1 cellular context compared by ENCODE assay signal in the genomic region with DNA sequence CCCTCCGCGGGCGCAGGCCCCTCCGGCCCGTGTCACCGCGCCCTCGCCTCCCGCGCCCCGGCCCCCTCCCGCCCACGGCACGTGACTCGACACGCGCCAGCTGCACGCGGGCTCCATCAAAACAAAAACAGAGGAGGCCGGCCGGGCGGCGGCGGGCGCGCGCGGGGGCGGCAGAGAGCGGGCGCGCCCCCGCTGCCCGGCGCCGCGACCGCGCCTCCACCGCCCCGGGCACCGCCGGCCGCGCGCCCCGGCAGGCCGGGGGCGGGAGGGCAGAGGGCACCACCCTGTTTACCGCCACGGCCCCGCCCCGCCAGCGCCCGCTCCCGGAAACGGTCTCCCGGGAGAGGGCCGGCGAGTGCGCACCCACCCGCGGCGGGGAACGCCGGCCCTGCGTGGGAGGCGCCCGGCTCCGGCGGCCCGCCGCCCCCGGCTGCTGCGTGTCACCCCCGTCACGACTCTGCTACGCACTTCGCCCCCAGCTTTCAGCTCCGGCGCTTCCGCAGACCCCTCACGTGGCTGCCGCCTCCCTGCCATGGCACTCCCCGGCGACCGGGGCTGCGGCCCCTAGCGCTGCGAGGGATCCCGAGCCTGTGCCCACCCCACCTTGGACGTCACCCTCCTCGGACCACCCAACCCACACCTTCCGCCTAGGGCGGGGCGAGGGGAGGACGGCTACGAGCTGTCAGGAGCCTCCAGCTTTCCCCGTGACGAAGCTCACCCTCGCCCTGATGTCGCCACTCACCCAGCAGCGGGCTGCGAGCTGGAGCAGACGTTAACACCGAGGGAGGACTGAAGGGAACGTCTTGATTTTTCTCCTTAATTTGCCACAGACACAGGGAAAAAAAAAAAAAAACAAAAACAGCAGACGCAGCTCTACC.
TF ChIP-seq lines count a peak whose summit lies in the region.

No MANE protein-coding gene starts in this region.

TF ChIP-seq in K562, 482 proteins besides CTCF, POLR2A, EP300 and RAD21 (continued from another document and continues in another):
- TF ChIP-seq, protein P1, sequence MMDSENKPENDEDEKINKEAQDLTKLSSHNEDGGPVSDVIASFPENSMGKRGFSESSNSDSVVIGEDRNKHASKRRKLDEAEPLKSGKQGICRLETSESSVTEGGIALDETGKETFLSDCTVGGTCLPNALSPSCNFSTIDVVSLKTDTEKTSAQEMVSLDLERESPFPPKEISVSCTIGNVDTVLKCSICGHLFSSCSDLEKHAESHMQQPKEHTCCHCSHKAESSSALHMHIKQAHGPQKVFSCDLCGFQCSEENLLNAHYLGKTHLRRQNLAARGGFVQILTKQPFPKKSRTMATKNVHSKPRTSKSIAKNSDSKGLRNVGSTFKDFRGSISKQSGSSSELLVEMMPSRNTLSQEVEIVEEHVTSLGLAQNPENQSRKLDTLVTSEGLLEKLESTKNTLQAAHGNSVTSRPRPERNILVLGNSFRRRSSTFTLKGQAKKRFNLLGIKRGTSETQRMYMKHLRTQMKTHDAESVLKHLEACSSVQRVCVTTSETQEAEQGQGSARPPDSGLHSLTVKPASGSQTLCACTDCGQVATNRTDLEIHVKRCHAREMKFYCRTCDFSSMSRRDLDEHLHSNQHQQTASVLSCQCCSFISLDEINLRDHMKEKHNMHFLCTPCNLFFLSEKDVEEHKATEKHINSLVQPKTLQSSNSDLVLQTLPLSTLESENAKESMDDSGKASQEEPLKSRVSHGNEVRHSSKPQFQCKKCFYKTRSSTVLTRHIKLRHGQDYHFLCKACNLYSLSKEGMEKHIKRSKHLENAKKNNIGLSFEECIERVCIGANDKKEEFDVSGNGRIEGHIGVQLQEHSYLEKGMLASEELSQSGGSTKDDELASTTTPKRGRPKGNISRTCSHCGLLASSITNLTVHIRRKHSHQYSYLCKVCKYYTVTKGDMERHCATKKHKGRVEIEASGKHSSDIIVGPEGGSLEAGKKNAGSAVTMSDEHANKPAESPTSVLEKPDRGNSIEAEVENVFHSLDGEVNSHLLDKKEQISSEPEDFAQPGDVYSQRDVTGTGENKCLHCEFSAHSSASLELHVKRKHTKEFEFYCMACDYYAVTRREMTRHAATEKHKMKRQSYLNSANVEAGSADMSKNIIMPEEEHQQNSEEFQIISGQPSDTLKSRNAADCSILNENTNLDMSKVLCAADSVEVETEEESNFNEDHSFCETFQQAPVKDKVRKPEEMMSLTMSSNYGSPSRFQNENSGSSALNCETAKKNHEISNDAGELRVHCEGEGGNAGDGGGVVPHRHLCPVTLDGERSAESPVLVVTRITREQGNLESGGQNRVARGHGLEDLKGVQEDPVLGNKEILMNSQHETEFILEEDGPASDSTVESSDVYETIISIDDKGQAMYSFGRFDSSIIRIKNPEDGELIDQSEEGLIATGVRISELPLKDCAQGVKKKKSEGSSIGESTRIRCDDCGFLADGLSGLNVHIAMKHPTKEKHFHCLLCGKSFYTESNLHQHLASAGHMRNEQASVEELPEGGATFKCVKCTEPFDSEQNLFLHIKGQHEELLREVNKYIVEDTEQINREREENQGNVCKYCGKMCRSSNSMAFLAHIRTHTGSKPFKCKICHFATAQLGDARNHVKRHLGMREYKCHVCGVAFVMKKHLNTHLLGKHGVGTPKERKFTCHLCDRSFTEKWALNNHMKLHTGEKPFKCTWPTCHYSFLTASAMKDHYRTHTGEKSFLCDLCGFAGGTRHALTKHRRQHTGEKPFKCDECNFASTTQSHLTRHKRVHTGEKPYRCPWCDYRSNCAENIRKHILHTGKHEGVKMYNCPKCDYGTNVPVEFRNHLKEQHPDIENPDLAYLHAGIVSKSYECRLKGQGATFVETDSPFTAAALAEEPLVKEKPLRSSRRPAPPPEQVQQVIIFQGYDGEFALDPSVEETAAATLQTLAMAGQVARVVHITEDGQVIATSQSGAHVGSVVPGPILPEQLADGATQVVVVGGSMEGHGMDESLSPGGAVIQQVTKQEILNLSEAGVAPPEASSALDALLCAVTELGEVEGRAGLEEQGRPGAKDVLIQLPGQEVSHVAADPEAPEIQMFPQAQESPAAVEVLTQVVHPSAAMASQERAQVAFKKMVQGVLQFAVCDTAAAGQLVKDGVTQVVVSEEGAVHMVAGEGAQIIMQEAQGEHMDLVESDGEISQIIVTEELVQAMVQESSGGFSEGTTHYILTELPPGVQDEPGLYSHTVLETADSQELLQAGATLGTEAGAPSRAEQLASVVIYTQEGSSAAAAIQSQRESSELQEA (IDR thresholded peaks at IDR 0.05; ENCODE audit: low read depth) = no peak
- TF ChIP-seq ZBTB17 (CRISPR knock-in tag; IDR thresholded peaks at IDR 0.05) (peak; percentile 80), BRD9 (IDR thresholded peaks at IDR 0.05; ENCODE audit: low read depth, partially characterized antibody) (peak; percentile 73), ZNF124 (CRISPR knock-in tag; IDR thresholded peaks at IDR 0.05) (0 out of 2 replicates have a peak, but pooled peaks have one; percentile 50), SUPT5H (IDR thresholded peaks at IDR 0.05) (peak; percentile 63), ZNF165 (CRISPR knock-in tag; IDR thresholded peaks at IDR 0.05; ENCODE audit: borderline replicate concordance) (0 out of 2 replicates have a peak, but pooled peaks have one; percentile 32), PRPF4 (IDR thresholded peaks at IDR 0.05; ENCODE audit: insufficient read depth, low read depth, low read length, poor library complexity, severe bottlenecking) (no peak), ZFPM2 (CRISPR knock-in tag; IDR thresholded peaks at IDR 0.05) (peak; percentile 82; the same call in 1 of the 2 replicates), SREBF2 (CRISPR knock-in tag; IDR thresholded peaks at IDR 0.05) (no peak), CTBP1 (IDR thresholded peaks at IDR 0.05; ENCODE audit: borderline replicate concordance) (peak; percentile 60), NRF1 (conservative IDR thresholded peaks at IDR 0.05 in 1 of 2, IDR thresholded peaks at IDR 0.05 in 1 of 2) (peak; percentile 45 to 58; a peak in 2 of 4 replicates), RAD51 (IDR thresholded peaks at IDR 0.05; ENCODE audit: borderline replicate concordance, low read depth) (no peak), BHLHE40 (IDR thresholded peaks at IDR 0.05; ENCODE audit: low read length) (peak; percentile 91), EZH2 (IDR thresholded peaks at IDR 0.05; ENCODE audit: borderline replicate concordance, low read depth, low read length) (no peak), SMAD4 (CRISPR knock-in tag; conservative IDR thresholded peaks at IDR 0.05) (peak; percentile 84; the same call in 1 of the 2 replicates)
- TF ChIP-seq, protein P2, sequence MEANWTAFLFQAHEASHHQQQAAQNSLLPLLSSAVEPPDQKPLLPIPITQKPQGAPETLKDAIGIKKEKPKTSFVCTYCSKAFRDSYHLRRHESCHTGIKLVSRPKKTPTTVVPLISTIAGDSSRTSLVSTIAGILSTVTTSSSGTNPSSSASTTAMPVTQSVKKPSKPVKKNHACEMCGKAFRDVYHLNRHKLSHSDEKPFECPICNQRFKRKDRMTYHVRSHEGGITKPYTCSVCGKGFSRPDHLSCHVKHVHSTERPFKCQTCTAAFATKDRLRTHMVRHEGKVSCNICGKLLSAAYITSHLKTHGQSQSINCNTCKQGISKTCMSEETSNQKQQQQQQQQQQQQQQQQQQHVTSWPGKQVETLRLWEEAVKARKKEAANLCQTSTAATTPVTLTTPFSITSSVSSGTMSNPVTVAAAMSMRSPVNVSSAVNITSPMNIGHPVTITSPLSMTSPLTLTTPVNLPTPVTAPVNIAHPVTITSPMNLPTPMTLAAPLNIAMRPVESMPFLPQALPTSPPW (CRISPR knock-in tag; IDR thresholded peaks at IDR 0.05) = peak; percentile 86
- TF ChIP-seq, protein P3, sequence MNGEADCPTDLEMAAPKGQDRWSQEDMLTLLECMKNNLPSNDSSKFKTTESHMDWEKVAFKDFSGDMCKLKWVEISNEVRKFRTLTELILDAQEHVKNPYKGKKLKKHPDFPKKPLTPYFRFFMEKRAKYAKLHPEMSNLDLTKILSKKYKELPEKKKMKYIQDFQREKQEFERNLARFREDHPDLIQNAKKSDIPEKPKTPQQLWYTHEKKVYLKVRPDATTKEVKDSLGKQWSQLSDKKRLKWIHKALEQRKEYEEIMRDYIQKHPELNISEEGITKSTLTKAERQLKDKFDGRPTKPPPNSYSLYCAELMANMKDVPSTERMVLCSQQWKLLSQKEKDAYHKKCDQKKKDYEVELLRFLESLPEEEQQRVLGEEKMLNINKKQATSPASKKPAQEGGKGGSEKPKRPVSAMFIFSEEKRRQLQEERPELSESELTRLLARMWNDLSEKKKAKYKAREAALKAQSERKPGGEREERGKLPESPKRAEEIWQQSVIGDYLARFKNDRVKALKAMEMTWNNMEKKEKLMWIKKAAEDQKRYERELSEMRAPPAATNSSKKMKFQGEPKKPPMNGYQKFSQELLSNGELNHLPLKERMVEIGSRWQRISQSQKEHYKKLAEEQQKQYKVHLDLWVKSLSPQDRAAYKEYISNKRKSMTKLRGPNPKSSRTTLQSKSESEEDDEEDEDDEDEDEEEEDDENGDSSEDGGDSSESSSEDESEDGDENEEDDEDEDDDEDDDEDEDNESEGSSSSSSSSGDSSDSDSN (IDR thresholded peaks at IDR 0.05; ENCODE audit: borderline replicate concordance in 1 of 2, low read depth in 2 of 2, low read length in 2 of 2) = 0 out of 4 replicates have a peak, but pooled peaks of 1 of the 2 experiments have one; percentile 38
- TF ChIP-seq, protein P4, sequence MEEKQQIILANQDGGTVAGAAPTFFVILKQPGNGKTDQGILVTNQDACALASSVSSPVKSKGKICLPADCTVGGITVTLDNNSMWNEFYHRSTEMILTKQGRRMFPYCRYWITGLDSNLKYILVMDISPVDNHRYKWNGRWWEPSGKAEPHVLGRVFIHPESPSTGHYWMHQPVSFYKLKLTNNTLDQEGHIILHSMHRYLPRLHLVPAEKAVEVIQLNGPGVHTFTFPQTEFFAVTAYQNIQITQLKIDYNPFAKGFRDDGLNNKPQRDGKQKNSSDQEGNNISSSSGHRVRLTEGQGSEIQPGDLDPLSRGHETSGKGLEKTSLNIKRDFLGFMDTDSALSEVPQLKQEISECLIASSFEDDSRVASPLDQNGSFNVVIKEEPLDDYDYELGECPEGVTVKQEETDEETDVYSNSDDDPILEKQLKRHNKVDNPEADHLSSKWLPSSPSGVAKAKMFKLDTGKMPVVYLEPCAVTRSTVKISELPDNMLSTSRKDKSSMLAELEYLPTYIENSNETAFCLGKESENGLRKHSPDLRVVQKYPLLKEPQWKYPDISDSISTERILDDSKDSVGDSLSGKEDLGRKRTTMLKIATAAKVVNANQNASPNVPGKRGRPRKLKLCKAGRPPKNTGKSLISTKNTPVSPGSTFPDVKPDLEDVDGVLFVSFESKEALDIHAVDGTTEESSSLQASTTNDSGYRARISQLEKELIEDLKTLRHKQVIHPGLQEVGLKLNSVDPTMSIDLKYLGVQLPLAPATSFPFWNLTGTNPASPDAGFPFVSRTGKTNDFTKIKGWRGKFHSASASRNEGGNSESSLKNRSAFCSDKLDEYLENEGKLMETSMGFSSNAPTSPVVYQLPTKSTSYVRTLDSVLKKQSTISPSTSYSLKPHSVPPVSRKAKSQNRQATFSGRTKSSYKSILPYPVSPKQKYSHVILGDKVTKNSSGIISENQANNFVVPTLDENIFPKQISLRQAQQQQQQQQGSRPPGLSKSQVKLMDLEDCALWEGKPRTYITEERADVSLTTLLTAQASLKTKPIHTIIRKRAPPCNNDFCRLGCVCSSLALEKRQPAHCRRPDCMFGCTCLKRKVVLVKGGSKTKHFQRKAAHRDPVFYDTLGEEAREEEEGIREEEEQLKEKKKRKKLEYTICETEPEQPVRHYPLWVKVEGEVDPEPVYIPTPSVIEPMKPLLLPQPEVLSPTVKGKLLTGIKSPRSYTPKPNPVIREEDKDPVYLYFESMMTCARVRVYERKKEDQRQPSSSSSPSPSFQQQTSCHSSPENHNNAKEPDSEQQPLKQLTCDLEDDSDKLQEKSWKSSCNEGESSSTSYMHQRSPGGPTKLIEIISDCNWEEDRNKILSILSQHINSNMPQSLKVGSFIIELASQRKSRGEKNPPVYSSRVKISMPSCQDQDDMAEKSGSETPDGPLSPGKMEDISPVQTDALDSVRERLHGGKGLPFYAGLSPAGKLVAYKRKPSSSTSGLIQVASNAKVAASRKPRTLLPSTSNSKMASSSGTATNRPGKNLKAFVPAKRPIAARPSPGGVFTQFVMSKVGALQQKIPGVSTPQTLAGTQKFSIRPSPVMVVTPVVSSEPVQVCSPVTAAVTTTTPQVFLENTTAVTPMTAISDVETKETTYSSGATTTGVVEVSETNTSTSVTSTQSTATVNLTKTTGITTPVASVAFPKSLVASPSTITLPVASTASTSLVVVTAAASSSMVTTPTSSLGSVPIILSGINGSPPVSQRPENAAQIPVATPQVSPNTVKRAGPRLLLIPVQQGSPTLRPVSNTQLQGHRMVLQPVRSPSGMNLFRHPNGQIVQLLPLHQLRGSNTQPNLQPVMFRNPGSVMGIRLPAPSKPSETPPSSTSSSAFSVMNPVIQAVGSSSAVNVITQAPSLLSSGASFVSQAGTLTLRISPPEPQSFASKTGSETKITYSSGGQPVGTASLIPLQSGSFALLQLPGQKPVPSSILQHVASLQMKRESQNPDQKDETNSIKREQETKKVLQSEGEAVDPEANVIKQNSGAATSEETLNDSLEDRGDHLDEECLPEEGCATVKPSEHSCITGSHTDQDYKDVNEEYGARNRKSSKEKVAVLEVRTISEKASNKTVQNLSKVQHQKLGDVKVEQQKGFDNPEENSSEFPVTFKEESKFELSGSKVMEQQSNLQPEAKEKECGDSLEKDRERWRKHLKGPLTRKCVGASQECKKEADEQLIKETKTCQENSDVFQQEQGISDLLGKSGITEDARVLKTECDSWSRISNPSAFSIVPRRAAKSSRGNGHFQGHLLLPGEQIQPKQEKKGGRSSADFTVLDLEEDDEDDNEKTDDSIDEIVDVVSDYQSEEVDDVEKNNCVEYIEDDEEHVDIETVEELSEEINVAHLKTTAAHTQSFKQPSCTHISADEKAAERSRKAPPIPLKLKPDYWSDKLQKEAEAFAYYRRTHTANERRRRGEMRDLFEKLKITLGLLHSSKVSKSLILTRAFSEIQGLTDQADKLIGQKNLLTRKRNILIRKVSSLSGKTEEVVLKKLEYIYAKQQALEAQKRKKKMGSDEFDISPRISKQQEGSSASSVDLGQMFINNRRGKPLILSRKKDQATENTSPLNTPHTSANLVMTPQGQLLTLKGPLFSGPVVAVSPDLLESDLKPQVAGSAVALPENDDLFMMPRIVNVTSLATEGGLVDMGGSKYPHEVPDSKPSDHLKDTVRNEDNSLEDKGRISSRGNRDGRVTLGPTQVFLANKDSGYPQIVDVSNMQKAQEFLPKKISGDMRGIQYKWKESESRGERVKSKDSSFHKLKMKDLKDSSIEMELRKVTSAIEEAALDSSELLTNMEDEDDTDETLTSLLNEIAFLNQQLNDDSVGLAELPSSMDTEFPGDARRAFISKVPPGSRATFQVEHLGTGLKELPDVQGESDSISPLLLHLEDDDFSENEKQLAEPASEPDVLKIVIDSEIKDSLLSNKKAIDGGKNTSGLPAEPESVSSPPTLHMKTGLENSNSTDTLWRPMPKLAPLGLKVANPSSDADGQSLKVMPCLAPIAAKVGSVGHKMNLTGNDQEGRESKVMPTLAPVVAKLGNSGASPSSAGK (IDR thresholded peaks at IDR 0.05) = peak; percentile 83
- TF ChIP-seq, protein P5, sequence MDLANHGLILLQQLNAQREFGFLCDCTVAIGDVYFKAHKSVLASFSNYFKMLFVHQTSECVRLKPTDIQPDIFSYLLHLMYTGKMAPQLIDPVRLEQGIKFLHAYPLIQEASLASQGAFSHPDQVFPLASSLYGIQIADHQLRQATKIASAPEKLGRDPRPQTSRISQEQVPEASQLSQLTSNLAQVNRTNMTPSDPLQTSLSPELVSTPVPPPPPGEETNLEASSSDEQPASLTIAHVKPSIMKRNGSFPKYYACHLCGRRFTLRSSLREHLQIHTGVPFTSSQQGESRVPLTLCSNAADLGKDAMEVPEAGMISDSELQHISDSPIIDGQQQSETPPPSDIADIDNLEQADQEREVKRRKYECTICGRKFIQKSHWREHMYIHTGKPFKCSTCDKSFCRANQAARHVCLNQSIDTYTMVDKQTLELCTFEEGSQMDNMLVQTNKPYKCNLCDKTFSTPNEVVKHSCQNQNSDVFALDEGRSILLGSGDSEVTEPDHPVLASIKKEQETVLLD (IDR thresholded peaks at IDR 0.05) = peak; percentile 45; the same call in 1 of the 2 replicates
